In genomic region chr7:1669954-1670893, GRCh38 we compare ENCODE assay signal across 8 cellular contexts. TPM values are rescaled to one million over a fixed set of nuclear protein-coding genes. Genes with fewer than 3 reads are reported as not detected.
A peak's percentile ranks its signal among the peaks of the same experiment; 100 is the strongest.
DNase-seq lines count a peak whose midpoint lies in the region; ATAC-seq and TF ChIP-seq lines count a peak whose summit lies in the region.

Gene ELFN1 (plus strand): TSS chr7:1670277. CDS start chr7:1744597, 74,320 bp downstream.

- no peak for TF ChIP-seq EP300 in tibial nerve (IDR thresholded peaks at IDR 0.05)

- no peak within 1 kb of the TSS for H3K27ac Mint-ChIP-seq in central memory CD8-positive, alpha-beta T cell (ENCODE audit: low read depth)

- no peak within 1 kb of the TSS for H3K9ac ChIP-seq in HUES48 (ENCODE audit: low read depth, low read length)
- H3K9ac ChIP-seq in mesendoderm (ENCODE audit: low read length) = peak within 1 kb of the TSS; percentile 66

- H2BK15ac ChIP-seq in mesendoderm (replicated peaks; ENCODE audit: low read depth) = no peak within 1 kb of the TSS

- H3K4me1 ChIP-seq in HUES48 (ENCODE audit: control insufficient read depth, insufficient read depth, low read length) = peaks cover 8% of the 10 kb centered on the region; the same call in 1 of the 2 replicates
- no peaks in the 10 kb centered on the region for H3K4me1 ChIP-seq in mesendoderm (ENCODE audit: control insufficient read depth, low read depth, low read length)
- no peaks in the 10 kb centered on the region; the same call in 1 of the 2 replicates for H3K4me1 ChIP-seq in BE2C
- peaks cover 0 to 48% (median 28%) of the 10 kb centered on the region in 4 donors for H3K4me1 ChIP-seq in tibial nerve

- WGBS in mesendoderm (ENCODE audit: extremely low coverage, insufficient coverage, low lambda C conversion rate) = no CpG with 5 or more reads among the region's 110 CpGs
- WGBS in tibial nerve, 2 donors = 1 to 2% methylated on average over 36 to 79 of the region's 110 CpGs

- no peak within 1 kb of the TSS for H2BK120ac ChIP-seq in mesendoderm (ENCODE audit: low read depth, low read length)

- peaks cover 13% of the 10 kb centered on the region for H3K4me1 Mint-ChIP-seq in central memory CD8-positive, alpha-beta T cell

- H3K27me3 Mint-ChIP-seq in central memory CD8-positive, alpha-beta T cell = peaks cover 36% of the 10 kb centered on the region

- H3K36me3 ChIP-seq in HUES48 (ENCODE audit: control insufficient read depth, insufficient read depth, low read length) (no peaks in the 10 kb centered on the region), mesendoderm (ENCODE audit: control insufficient read depth, insufficient read depth, low read length) (no peaks in the 10 kb centered on the region), BE2C (no peaks in the 10 kb centered on the region), tibial nerve (no peaks in the 10 kb centered on the region)

- no peak within 1 kb of the TSS for H2AK5ac ChIP-seq in mesendoderm (ENCODE audit: low read length)

- H3K36me3 Mint-ChIP-seq in central memory CD8-positive, alpha-beta T cell (ENCODE audit: insufficient read depth) = peaks cover 2% of the 10 kb centered on the region

- no peak for TF ChIP-seq POLR2A in tibial nerve (IDR thresholded peaks at IDR 0.05)

- H3K27ac ChIP-seq in HUES48 (ENCODE audit: low read depth, low read length) (no peak within 1 kb of the TSS), mesendoderm (ENCODE audit: low read depth, low read length) (peak within 1 kb of the TSS; percentile 51), tibial nerve (no peak within 1 kb of the TSS)

- H3K79me1 ChIP-seq in mesendoderm (ENCODE audit: low read length) = no peaks in the 10 kb centered on the region

- peaks cover 64% of the 10 kb centered on the region for H3K27me3 ChIP-seq in HUES48 (ENCODE audit: control insufficient read depth, insufficient read depth, low read length)
- peaks cover 32% of the 10 kb centered on the region for H3K27me3 ChIP-seq in mesendoderm (ENCODE audit: insufficient read depth, low read length, poor library complexity)
- H3K27me3 ChIP-seq in BE2C = peaks cover 74% of the 10 kb centered on the region
- H3K27me3 ChIP-seq in tibial nerve = peaks cover 9 to 95% of the 10 kb centered on the region in 2 donors

- H4K5ac ChIP-seq in mesendoderm (ENCODE audit: low read length) = no peak within 1 kb of the TSS

- no peak within 1 kb of the TSS for H2BK5ac ChIP-seq in mesendoderm (ENCODE audit: low read length)

- H3K4me3 ChIP-seq in AG09309 (ENCODE audit: control insufficient read depth, low read depth, low read length) (peak within 1 kb of the TSS; percentile 55), HUES48 (ENCODE audit: low read depth, low read length) (peak within 1 kb of the TSS; percentile 68), mesendoderm (ENCODE audit: low read length) (peak within 1 kb of the TSS; percentile 34), BE2C (ENCODE audit: low read depth, low read length) (no peak within 1 kb of the TSS), tibial nerve (peak within 1 kb of the TSS in 2 of 4 donors; percentile 2 to 39)

- peak within 1 kb of the TSS; percentile 59 for H3K4me3 Mint-ChIP-seq in central memory CD8-positive, alpha-beta T cell

- no peak within 1 kb of the TSS for H3K4ac ChIP-seq in mesendoderm (ENCODE audit: low read depth, low read length)

- peak within 1 kb of the TSS; percentile 55 for H3K4me2 ChIP-seq in mesendoderm (ENCODE audit: low read length)

- TF ChIP-seq CTCF in AG09309 (IDR thresholded peaks at IDR 0.05; ENCODE audit: control insufficient read depth, insufficient read depth, low read depth, low read length, missing control alignments) (no peak), BE2C (IDR thresholded peaks at IDR 0.05; ENCODE audit: low read depth, low read length) (no peak), tibial nerve (IDR thresholded peaks at IDR 0.05) (no peak)

- no peak for DNase-seq in AG09309 (ENCODE audit: low read depth)
- no peak for DNase-seq in central memory CD8-positive, alpha-beta T cell (ENCODE audit: low spot score in 2 of 2)
- DNase-seq in mesendoderm = peak; percentile 85
- DNase-seq in stimulated activated CD4-positive, alpha-beta T cell treated with anti-CD3 and anti-CD28 coated beads, Interleukin-4, amount 100 ng/mL, for 24 hours = no peak
- DNase-seq in BE2C = no peak
- no peak for DNase-seq in tibial nerve (ENCODE audit: low spot score in 2 of 2)

- H3K9me3 Mint-ChIP-seq in central memory CD8-positive, alpha-beta T cell = no peaks in the 10 kb centered on the region

- no peak for ATAC-seq in central memory CD8-positive, alpha-beta T cell (replicated peaks; ENCODE audit: extremely low read depth, poor library complexity, severe bottlenecking)
- no peak for ATAC-seq in HG02610 (IDR thresholded peaks at IDR 0.05; ENCODE audit: unreplicated experiment)

- no peaks in the 10 kb centered on the region for H3K9me3 ChIP-seq in HUES48 (ENCODE audit: control insufficient read depth, insufficient read depth, low read length)
- H3K9me3 ChIP-seq in BE2C = no peaks in the 10 kb centered on the region
- H3K9me3 ChIP-seq in tibial nerve = no peaks in the 10 kb centered on the region

- peak within 1 kb of the TSS; percentile 75 for H3K56ac ChIP-seq in mesendoderm (ENCODE audit: low read length)

- peak within 1 kb of the TSS; percentile 43 for H3K18ac ChIP-seq in mesendoderm (ENCODE audit: low read length)

- no peak within 1 kb of the TSS for H4K8ac ChIP-seq in mesendoderm (ENCODE audit: low read depth, low read length)

- H3K23ac ChIP-seq in mesendoderm (ENCODE audit: low read length) = no peak within 1 kb of the TSS

- H3K79me2 ChIP-seq in mesendoderm (ENCODE audit: control insufficient read depth, insufficient read depth, low read length) = no peaks in the 10 kb centered on the region

RNA-seq across cellular contexts. Expression of gene ELFN1, which starts in this region (rescaled TPM):
- polyA plus RNA-seq in mesendoderm (2013, experiment 1 of 2) = 0.86 TPM
- polyA plus RNA-seq in mesendoderm (2013, experiment 2 of 2) = 0.85 TPM
- polyA plus RNA-seq in BE2C (2012; ENCODE audit: insufficient read depth, insufficient read length, low read depth) = 0.23 TPM
- total RNA-seq in tibial nerve = 1 to 10 TPM in 2 of 4 donors, under 1 TPM in 2; 0.21 to 2.4 (median 1.5) TPM
